In the genomic region with DNA sequence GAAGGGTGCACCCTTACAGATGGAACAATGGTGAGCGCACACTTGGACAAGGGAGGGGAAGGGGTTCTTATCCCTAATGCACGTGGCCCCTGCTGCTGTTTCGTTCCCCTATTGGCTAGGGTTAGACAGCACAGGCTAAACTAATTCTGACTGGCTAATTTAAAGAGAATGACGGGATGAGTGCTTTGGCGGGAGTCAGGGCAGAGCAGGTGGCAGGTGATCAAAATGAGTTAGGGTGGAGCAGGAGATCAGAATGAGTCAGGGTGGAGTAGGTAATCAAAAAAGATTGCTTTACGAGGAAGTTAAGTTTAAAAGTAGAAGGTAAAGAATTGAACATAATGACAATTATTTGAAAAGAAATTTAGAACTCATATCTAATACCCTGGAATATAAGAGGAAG, we compare ENCODE assay signal across 1 cellular context. TPM values are rescaled to one million over a fixed set of nuclear protein-coding genes. Genes with fewer than 3 reads are reported as not detected.
"Had no signal": no experiment of that assay in that cellular context is flagged by ENCODE, and none has a peak within 500 bp of the region (broad histone marks: within the 10 kb centered on the region; RNA-seq: fewer than 3 reads in every experiment).

No MANE protein-coding gene starts in this region.

RNA-seq across cellular contexts. Expression of gene KIFC1, which starts 35.8 kb away (rescaled TPM):
- total RNA-seq: ascending aorta had no signal
